1 cellular context compared by ENCODE assay signal in genomic region chr10:67990093-67990492, GRCh38.
TF ChIP-seq lines count a peak whose summit lies in the region.

No MANE protein-coding gene starts in this region.

TF ChIP-seq in WTC11, 78 proteins besides CTCF, POLR2A, EP300 and RAD21 (continued from another document):
- TF ChIP-seq AFF4 (CRISPR knock-in tag; IDR thresholded peaks at IDR 0.05; ENCODE audit: borderline replicate concordance) (no peak), KAT7 (CRISPR knock-in tag; IDR thresholded peaks at IDR 0.05; ENCODE audit: borderline replicate concordance) (no peak), ZNF281 (CRISPR knock-in tag; IDR thresholded peaks at IDR 0.05) (no peak), JAZF1 (CRISPR knock-in tag; IDR thresholded peaks at IDR 0.05) (no peak), ARID4B (CRISPR knock-in tag; IDR thresholded peaks at IDR 0.05; ENCODE audit: borderline replicate concordance) (no peak)
